ENCODE assay signal across 8 cellular contexts in genomic region chr11:44871682-44872081, GRCh38.
DNase-seq lines count a peak whose midpoint lies in the region; ATAC-seq and TF ChIP-seq lines count a peak whose summit lies in the region.
"Not testable (repeated sequence)": the region's sequence is repeated elsewhere in the genome, so short reads cannot be mapped to it uniquely, and the experiment has no call there.

No MANE protein-coding gene starts in this region.

- ATAC-seq in GM19023 (IDR thresholded peaks at IDR 0.05; ENCODE audit: unreplicated experiment) (peak; percentile 68), GM21360 (IDR thresholded peaks at IDR 0.05; ENCODE audit: unreplicated experiment) (peak; percentile 90), HG02623 (IDR thresholded peaks at IDR 0.05; ENCODE audit: unreplicated experiment) (peak; percentile 96), HG03095 (IDR thresholded peaks at IDR 0.05; ENCODE audit: unreplicated experiment) (peak; percentile 96), HG03521 (IDR thresholded peaks at IDR 0.05; ENCODE audit: unreplicated experiment) (peak; percentile 78)
- ATAC-seq in stimulated activated naive B cell treated with anti-CD40 and anti-IgM and Interleukin-4, amounts not matched to agents 10 μg/mL and 1 μg/mL and 100 μg/mL, for 72 hours (replicated peaks), result peak; percentile 97 to 98

- H2AFZ ChIP-seq in OCI-LY3 (ENCODE audit: low read depth, low read length), result not testable (repeated sequence)

- not testable (repeated sequence) for H3K36me3 Mint-ChIP-seq in stimulated activated naive B cell treated with anti-CD40 and anti-IgM and Interleukin-4, amounts not matched to agents 10 μg/mL and 1 μg/mL and 100 μg/mL, for 72 hours

- H3K27ac Mint-ChIP-seq in stimulated activated naive B cell treated with anti-CD40 and anti-IgM and Interleukin-4, amounts not matched to agents 10 μg/mL and 1 μg/mL and 100 μg/mL, for 72 hours, result peak overlapping the region; percentile 71

- not testable (repeated sequence) for H3K27ac ChIP-seq in OCI-LY3 (ENCODE audit: low read length)

- in situ Hi-C loops in GM13976 (cut with MboI; ENCODE audit: low sequenced_read_pairs, unreplicated experiment), result not testable (repeated sequence)

- peaks cover 13 to 23% of the 10 kb centered on the region in 2 donors for H3K27me3 Mint-ChIP-seq in stimulated activated naive B cell treated with anti-CD40 and anti-IgM and Interleukin-4, amounts not matched to agents 10 μg/mL and 1 μg/mL and 100 μg/mL, for 72 hours

- peak; percentile 57 for DNase-seq in GM13976 (ENCODE audit: low spot score)
- DNase-seq in stimulated activated naive B cell treated with anti-CD40 and anti-IgM and Interleukin-4, amounts not matched to agents 10 μg/mL and 1 μg/mL and 100 μg/mL, for 72 hours, result peak; percentile 41

- H3K9me3 Mint-ChIP-seq in stimulated activated naive B cell treated with anti-CD40 and anti-IgM and Interleukin-4, amounts not matched to agents 10 μg/mL and 1 μg/mL and 100 μg/mL, for 72 hours, result peaks cover 4 to 11% of the 10 kb centered on the region in 2 donors

- peak overlapping the region; percentile 11 for H3K4me2 ChIP-seq in OCI-LY3 (ENCODE audit: low read length)

- H3K27me3 ChIP-seq in OCI-LY3 (ENCODE audit: low read depth, low read length), result not testable (repeated sequence)

- peaks cover 30% of the 10 kb centered on the region for H3K4me1 ChIP-seq in OCI-LY3 (ENCODE audit: low read length)

- peak overlapping the region; percentile 1; the same call in 1 of the 2 replicates for H3K4me3 ChIP-seq in OCI-LY3 (ENCODE audit: low read length)

- H3K9me3 ChIP-seq in OCI-LY3 (ENCODE audit: insufficient read depth, low read length), result not testable (repeated sequence)

- not testable (repeated sequence) for H3K79me2 ChIP-seq in OCI-LY3 (ENCODE audit: low read length)

- H3K4me3 Mint-ChIP-seq in stimulated activated naive B cell treated with anti-CD40 and anti-IgM and Interleukin-4, amounts not matched to agents 10 μg/mL and 1 μg/mL and 100 μg/mL, for 72 hours, result not testable (repeated sequence)

- not testable (repeated sequence) for H3K36me3 ChIP-seq in OCI-LY3 (replicated peaks; ENCODE audit: low read depth, low read length)

- TF ChIP-seq CTCF in GM13976 (IDR thresholded peaks at IDR 0.05; ENCODE audit: borderline replicate concordance, control extremely low read depth, extremely low read depth, insufficient read depth, missing control alignments); OCI-LY3 (IDR thresholded peaks at IDR 0.05; ENCODE audit: low read depth, low read length): not testable (repeated sequence)

- peak overlapping the region; percentile 12; the same call in 1 of the 2 replicates for H3K9ac ChIP-seq in OCI-LY3 (ENCODE audit: low read length)

- H4K20me1 ChIP-seq in OCI-LY3 (ENCODE audit: insufficient read depth, low read length), result not testable (repeated sequence)

- not testable (repeated sequence) for H3K4me1 Mint-ChIP-seq in stimulated activated naive B cell treated with anti-CD40 and anti-IgM and Interleukin-4, amounts not matched to agents 10 μg/mL and 1 μg/mL and 100 μg/mL, for 72 hours
